Comparison of ENCODE assay signal across 8 cellular contexts in genomic region chr20:63518946-63519764, GRCh38. TPM values are rescaled to one million over a fixed set of nuclear protein-coding genes. Genes with fewer than 3 reads are reported as not detected.
DNase-seq lines count a peak whose midpoint lies in the region; ATAC-seq, FAIRE-seq and TF ChIP-seq lines count a peak whose summit lies in the region.

No MANE protein-coding gene starts in this region.

- H3K9me3 ChIP-seq in HUES6 (ENCODE audit: control insufficient read depth, insufficient read depth, low read depth, low read length) (peaks cover 9% of the 10 kb centered on the region), astrocyte (ENCODE audit: insufficient read depth, low read depth, low read length) (no peaks in the 10 kb centered on the region)

- ATAC-seq in stimulated activated naive B cell treated with anti-CD40 and anti-IgM and Interleukin-4, amounts not matched to agents 10 μg/mL and 1 μg/mL and 100 μg/mL, for 72 hours (replicated peaks) = peak in 1 of 2 donors; percentile 1
- ATAC-seq in GM18873 (IDR thresholded peaks at IDR 0.05; ENCODE audit: low FRiP score, unreplicated experiment) (no peak), GM19351 (IDR thresholded peaks at IDR 0.05; ENCODE audit: unreplicated experiment) (no peak)

- H3K27me3 Mint-ChIP-seq in astrocyte (ENCODE audit: low read depth, unreplicated experiment) = peaks cover 2% of the 10 kb centered on the region
- H3K27me3 Mint-ChIP-seq in stimulated activated naive B cell treated with anti-CD40 and anti-IgM and Interleukin-4, amounts not matched to agents 10 μg/mL and 1 μg/mL and 100 μg/mL, for 72 hours = peaks cover 0 to 4% of the 10 kb centered on the region in 2 donors

- H3K27ac Mint-ChIP-seq in astrocyte (ENCODE audit: unreplicated experiment) = peak overlapping the region; percentile 53
- H3K27ac Mint-ChIP-seq in stimulated activated naive B cell treated with anti-CD40 and anti-IgM and Interleukin-4, amounts not matched to agents 10 μg/mL and 1 μg/mL and 100 μg/mL, for 72 hours = peak overlapping the region; percentile 25

- FAIRE-seq in astrocyte (lab: Jason Lieb, UNC) = no peak

- H3K27ac ChIP-seq in HUES6 (ENCODE audit: low read depth, low read length) = no peak overlapping the region
- H3K27ac ChIP-seq in astrocyte (ENCODE audit: low read depth, low read length) = no peak overlapping the region

- H3K36me3 Mint-ChIP-seq in astrocyte (ENCODE audit: low read depth, unreplicated experiment) = peaks cover 12% of the 10 kb centered on the region
- H3K36me3 Mint-ChIP-seq in stimulated activated naive B cell treated with anti-CD40 and anti-IgM and Interleukin-4, amounts not matched to agents 10 μg/mL and 1 μg/mL and 100 μg/mL, for 72 hours = peaks cover 18 to 30% of the 10 kb centered on the region in 2 donors

- peaks cover 28% of the 10 kb centered on the region for H3K79me2 ChIP-seq in astrocyte (ENCODE audit: insufficient read depth, low read length)

- peak overlapping the region; percentile 100 for H3K4me2 ChIP-seq in astrocyte (ENCODE audit: low read length)

- TF ChIP-seq CTCF in astrocyte (IDR thresholded peaks at IDR 0.05; ENCODE audit: insufficient read depth, low read depth, low read length) = no peak

- peak overlapping the region; percentile 82 for H3K4me3 Mint-ChIP-seq in astrocyte (ENCODE audit: unreplicated experiment)
- H3K4me3 Mint-ChIP-seq in stimulated activated naive B cell treated with anti-CD40 and anti-IgM and Interleukin-4, amounts not matched to agents 10 μg/mL and 1 μg/mL and 100 μg/mL, for 72 hours = peak overlapping the region; percentile 77 to 87

- H3K4me1 ChIP-seq in HUES6 (ENCODE audit: control insufficient read depth, insufficient read depth, low read length) (peaks cover 10% of the 10 kb centered on the region), astrocyte (ENCODE audit: insufficient read depth, low read length) (peaks cover 14% of the 10 kb centered on the region)

- H4K20me1 ChIP-seq in astrocyte (ENCODE audit: insufficient read depth, low read length) = peaks cover 30% of the 10 kb centered on the region

- H3K36me3 ChIP-seq in HUES6 (ENCODE audit: control insufficient read depth, insufficient read depth, low read length) (peaks cover 19% of the 10 kb centered on the region), astrocyte (ENCODE audit: insufficient read depth, low read length) (no peaks in the 10 kb centered on the region)

- peak overlapping the region; percentile 49 for H3K9ac ChIP-seq in HUES6 (ENCODE audit: low read length)
- peak overlapping the region; percentile 91 for H3K9ac ChIP-seq in astrocyte (ENCODE audit: low read length)

- peaks cover 1% of the 10 kb centered on the region for H3K9me3 Mint-ChIP-seq in astrocyte (ENCODE audit: unreplicated experiment)
- peaks cover 8 to 10% of the 10 kb centered on the region in 2 donors for H3K9me3 Mint-ChIP-seq in stimulated activated naive B cell treated with anti-CD40 and anti-IgM and Interleukin-4, amounts not matched to agents 10 μg/mL and 1 μg/mL and 100 μg/mL, for 72 hours

- H2AFZ ChIP-seq in astrocyte (ENCODE audit: low read depth, low read length) = peak overlapping the region; percentile 88

- peaks cover 14% of the 10 kb centered on the region for H3K27me3 ChIP-seq in HUES6 (ENCODE audit: control insufficient read depth, insufficient read depth, low read length)
- no peaks in the 10 kb centered on the region for H3K27me3 ChIP-seq in astrocyte (ENCODE audit: insufficient read depth, low read length)

- peak overlapping the region; percentile 79 for H3K4me3 ChIP-seq in HUES6 (ENCODE audit: low read depth, low read length)
- H3K4me3 ChIP-seq in astrocyte (ENCODE audit: insufficient read depth, low read depth, low read length) = peak overlapping the region; percentile 67

- no peak for DNase-seq in astrocyte (ENCODE audit: low read depth)
- peak; percentile 47 for DNase-seq in islet precursor cell
- no peak for DNase-seq in stimulated activated naive B cell treated with anti-CD40 and anti-IgM and Interleukin-4, amounts not matched to agents 10 μg/mL and 1 μg/mL and 100 μg/mL, for 72 hours
- DNase-seq in DMS114 treated with DMSO at 0.1 percent for 48 hours (lab: John Stamatoyannopoulos, UW; ENCODE audit: unreplicated experiment) = no peak
- DNase-seq in T1000 (lab: John Stamatoyannopoulos, UW) = no peak

- H3K4me1 Mint-ChIP-seq in astrocyte (ENCODE audit: low read depth, unreplicated experiment) = peaks cover 2% of the 10 kb centered on the region
- peaks cover 15 to 31% of the 10 kb centered on the region in 2 donors for H3K4me1 Mint-ChIP-seq in stimulated activated naive B cell treated with anti-CD40 and anti-IgM and Interleukin-4, amounts not matched to agents 10 μg/mL and 1 μg/mL and 100 μg/mL, for 72 hours

RNA-seq across cellular contexts. Expression of gene PPDPF, which starts 1.4 kb away (rescaled TPM):
- 251 and 268 TPM in 2 replicates for total RNA-seq in astrocyte

RNA-seq across cellular contexts. Expression of gene PTK6, which starts 18.0 kb away (rescaled TPM):
- total RNA-seq in astrocyte = 0.18 TPM in 1 of 2 replicates, not detected in the other

RNA-seq across cellular contexts. Expression of gene EEF1A2, which starts 20.3 kb away (rescaled TPM):
- 31.8 and 37.6 TPM in 2 replicates for total RNA-seq in astrocyte

RNA-seq across cellular contexts. Expression of gene SRMS, which starts 28.4 kb away (rescaled TPM):
- 0.14 TPM in 1 of 2 replicates, not detected in the other for total RNA-seq in astrocyte

RNA-seq across cellular contexts. Expression of gene FNDC11, which starts 34.8 kb away (rescaled TPM):
- total RNA-seq in astrocyte = 0.19 and 0.20 TPM in 2 replicates
